In genomic region chr2:98518106-98518505, GRCh38 we compare ENCODE assay signal across 8 cellular contexts.
A peak's percentile ranks its signal among the peaks of the same experiment; 100 is the strongest.
DNase-seq lines count a peak whose midpoint lies in the region; ATAC-seq and TF ChIP-seq lines count a peak whose summit lies in the region.

No MANE protein-coding gene starts in this region.

- no peak overlapping the region for H3K4me3 ChIP-seq in AG09309 (ENCODE audit: control insufficient read depth, low read depth, low read length)
- no peak overlapping the region for H3K4me3 ChIP-seq in epithelial cell of proximal tubule (ENCODE audit: low read depth, low read length)

- peak; percentile 4 for TF ChIP-seq CTCF in AG09309 (IDR thresholded peaks at IDR 0.05; ENCODE audit: control insufficient read depth, insufficient read depth, low read depth, low read length, missing control alignments)
- TF ChIP-seq CTCF in epithelial cell of proximal tubule (conservative IDR thresholded peaks at IDR 0.05; ENCODE audit: low read depth, low read length): peak; percentile 62

- ATAC-seq in sciatic nerve (peak; percentile 42), GM18520 (IDR thresholded peaks at IDR 0.05; ENCODE audit: unreplicated experiment) (no peak), GM21526 (IDR thresholded peaks at IDR 0.05; ENCODE audit: low FRiP score, unreplicated experiment) (no peak)

- intact Hi-C loops in sciatic nerve (cut with DNase I): no loop called here

- no peak for DNase-seq in AG09309 (ENCODE audit: low read depth)
- peak; percentile 55 for DNase-seq in HuH-7 (ENCODE audit: low spot score)
- DNase-seq in activated CD4-positive, alpha-beta T cell treated with anti-CD3 and anti-CD28 coated beads, Interleukin-2, amount 50 U/mL, for 1 hour: peak; percentile 59
- no peak for DNase-seq in epithelial cell of proximal tubule (ENCODE audit: low read depth)
- no peak for DNase-seq in sciatic nerve (ENCODE audit: low spot score)
- no peak for DNase-seq in cerebellar cortex (ENCODE audit: low spot score)

Comparison
In these comparisons a context has a peak if more than half of its experiments do, and no peak if none do; other contexts are left out.
1. DNase-seq: peak in HuH-7 (single experiment) and activated CD4-positive, alpha-beta T cell treated with anti-CD3 and anti-CD28 coated beads, Interleukin-2, amount 50 U/mL, for 1 hour (single experiment); none in AG09309 (single experiment), epithelial cell of proximal tubule (single experiment), sciatic nerve (single experiment) and cerebellar cortex (single experiment).